Comparison of ENCODE assay signal across 34 cellular contexts in the genomic region with DNA sequence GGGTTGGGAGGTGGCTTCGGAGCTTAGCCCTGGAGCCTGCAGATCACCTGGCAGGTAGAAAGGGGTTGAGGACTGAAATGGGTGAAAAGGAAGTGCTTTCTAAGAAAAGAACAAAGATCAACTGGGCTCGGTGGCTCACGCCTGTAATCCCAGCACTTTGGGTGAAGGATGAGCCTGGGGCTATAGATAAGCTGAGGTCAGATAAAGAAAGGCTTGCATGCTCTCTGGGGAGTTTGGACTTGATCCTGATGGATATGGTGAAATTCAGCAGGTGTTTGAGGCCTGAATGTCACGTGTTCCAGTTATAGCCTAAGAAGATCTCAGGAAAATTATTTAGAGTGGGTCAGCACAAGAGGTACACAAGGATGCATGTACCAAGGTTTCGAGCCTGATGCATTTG. TPM values are rescaled to one million over a fixed set of nuclear protein-coding genes. Genes with fewer than 3 reads are reported as not detected.
"Had no signal": no experiment of that assay in that cellular context is flagged by ENCODE, and none has a peak within 500 bp of the region (broad histone marks: within the 10 kb centered on the region; RNA-seq: fewer than 3 reads in every experiment).

No MANE protein-coding gene starts in this region.

- H2AFZ ChIP-seq: hepatocyte, neural progenitor cell had no signal

- H3K4me3 ChIP-seq: esophagus muscularis mucosa, gastroesophageal sphincter, heart left ventricle, hepatocyte, left lung, neural progenitor cell, prostate gland, right atrium auricular region, smooth muscle cell, suprapubic skin, transverse colon, upper lobe of right lung, uterus had no signal

- H3K9me3 ChIP-seq: prostate gland, upper lobe of right lung, uterus had no signal

- H3K4me2 ChIP-seq: hepatocyte, smooth muscle cell had no signal

- H3K27me3 ChIP-seq: esophagus muscularis mucosa, foreskin keratinocyte, gastroesophageal sphincter, heart left ventricle, hepatocyte, left lung, right atrium auricular region, suprapubic skin, transverse colon, upper lobe of right lung, uterus had no signal

- H3K4me3 Mint-ChIP-seq: dendritic cell treated with granulocyte-macrophage colony-stimulating factor and Interleukin-4, amounts not matched to agents 40 ng/mL and 50 ng/mL, for 4 days; naive thymus-derived CD4-positive, alpha-beta T cell; nephron; neural progenitor cell; stimulated activated naive CD8-positive, alpha-beta T cell treated with anti-CD3 and anti-CD28 coated beads, Interleukin-15, amount 100 ng/mL, for 72 hours had no signal

- H3K36me3 Mint-ChIP-seq: neural progenitor cell had no signal

- DNase-seq: effector CD8-positive, alpha-beta T cell; foreskin keratinocyte; heart left ventricle; left cardiac atrium; left lung; mesenchymal stem cell; midbrain; naive thymus-derived CD4-positive, alpha-beta T cell; nucleus accumbens; stimulated activated CD4-positive, alpha-beta T cell treated with anti-CD3 and anti-CD28 coated beads, Interleukin-12 subunit alpha, Interleukin-12 subunit beta, amount 100 ng/mL, for 4 hours; stimulated activated CD4-positive, alpha-beta T cell treated with anti-CD3 and anti-CD28 coated beads, Interleukin-1b, Interleukin-23, amount 100 ng/mL, for 48 hours; stimulated activated CD4-positive, alpha-beta T cell treated with anti-CD3 and anti-CD28 coated beads, Interleukin-4, amount 100 ng/mL, for 1 hour; stimulated activated CD8-positive, alpha-beta memory T cell treated with anti-CD3 and anti-CD28 coated beads, Interleukin-4, amount 100 ng/mL, for 48 hours; stimulated activated naive CD4-positive, alpha-beta T cell; stimulated activated naive CD8-positive, alpha-beta T cell treated with anti-CD3 and anti-CD28 coated beads, Interleukin-15, amount 100 ng/mL, for 72 hours; transverse colon; upper lobe of right lung; uterus had no signal

- H3K27me3 Mint-ChIP-seq: stimulated activated naive CD8-positive, alpha-beta T cell treated with anti-CD3 and anti-CD28 coated beads, Interleukin-15, amount 100 ng/mL, for 72 hours had no signal

- H3K27ac Mint-ChIP-seq: dendritic cell treated with granulocyte-macrophage colony-stimulating factor and Interleukin-4, amounts not matched to agents 40 ng/mL and 50 ng/mL, for 4 days; naive thymus-derived CD4-positive, alpha-beta T cell; nephron; neural progenitor cell; stimulated activated naive CD8-positive, alpha-beta T cell treated with anti-CD3 and anti-CD28 coated beads, Interleukin-15, amount 100 ng/mL, for 72 hours had no signal

- FAIRE-seq: endothelial cell of umbilical vein, islet of Langerhans had no signal

- H3K27ac ChIP-seq: esophagus muscularis mucosa, foreskin keratinocyte, gastroesophageal sphincter, heart left ventricle, hepatocyte, left lung, neural progenitor cell, prostate gland, right atrium auricular region, suprapubic skin, transverse colon, upper lobe of right lung, uterus had no signal

- ATAC-seq: foreskin keratinocyte; gastroesophageal sphincter; heart left ventricle; left cardiac atrium; left lung; naive thymus-derived CD4-positive, alpha-beta T cell; sciatic nerve; stimulated activated naive CD8-positive, alpha-beta T cell treated with anti-CD3 and anti-CD28 coated beads, Interleukin-15, amount 100 ng/mL, for 72 hours; upper lobe of right lung had no signal

- H3K4me1 Mint-ChIP-seq: nephron; stimulated activated naive CD8-positive, alpha-beta T cell treated with anti-CD3 and anti-CD28 coated beads, Interleukin-15, amount 100 ng/mL, for 72 hours had no signal

- H3K79me2 ChIP-seq: hepatocyte had no signal

- H3K36me3 ChIP-seq: esophagus muscularis mucosa, gastroesophageal sphincter, heart left ventricle, left lung, neural progenitor cell, prostate gland, right atrium auricular region, suprapubic skin, transverse colon, upper lobe of right lung, uterus had no signal

- H3K4me1 ChIP-seq: esophagus muscularis mucosa, foreskin keratinocyte, gastroesophageal sphincter, heart left ventricle, left lung, prostate gland, right atrium auricular region, suprapubic skin, transverse colon, upper lobe of right lung, uterus had no signal

RNA-seq across cellular contexts. Expression of a gene that starts 40.8 kb away (rescaled TPM):
- total RNA-seq: endothelial cell of umbilical vein; fibroblast of lung; foreskin keratinocyte; lung microvascular endothelial cell; naive thymus-derived CD4-positive, alpha-beta T cell; osteocyte; right atrium auricular region; transverse colon had no signal
- polyA plus RNA-seq: endothelial cell of umbilical vein; fibroblast of lung; foreskin keratinocyte; naive thymus-derived CD4-positive, alpha-beta T cell; smooth muscle cell had no signal
